1 cellular context compared by ENCODE assay signal in the genomic region with DNA sequence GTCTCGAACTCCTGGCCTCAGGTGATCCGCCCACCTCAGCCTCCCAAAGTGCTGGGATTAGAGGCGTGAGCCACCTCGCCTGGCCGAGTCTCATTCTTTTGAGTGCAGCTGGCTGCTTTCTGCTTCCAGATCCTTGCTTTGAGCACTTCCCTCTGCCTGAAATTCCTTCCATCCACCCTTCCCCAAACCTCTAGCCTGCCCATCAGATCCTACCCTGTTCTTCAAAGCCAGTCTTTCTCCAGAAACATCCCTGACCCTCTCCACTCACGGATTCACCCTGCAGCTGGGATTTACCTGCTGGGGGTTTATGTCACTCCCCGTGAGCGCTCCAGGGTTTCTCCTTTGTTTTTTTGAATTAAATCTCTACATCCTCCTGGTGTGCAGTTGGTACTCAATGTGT.
TF ChIP-seq lines count a peak whose summit lies in the region.

No MANE protein-coding gene starts in this region.

TF ChIP-seq in GM23338, 12 proteins besides CTCF, POLR2A, EP300 and RAD21 (continued from another document):
- TF ChIP-seq, protein P1, sequence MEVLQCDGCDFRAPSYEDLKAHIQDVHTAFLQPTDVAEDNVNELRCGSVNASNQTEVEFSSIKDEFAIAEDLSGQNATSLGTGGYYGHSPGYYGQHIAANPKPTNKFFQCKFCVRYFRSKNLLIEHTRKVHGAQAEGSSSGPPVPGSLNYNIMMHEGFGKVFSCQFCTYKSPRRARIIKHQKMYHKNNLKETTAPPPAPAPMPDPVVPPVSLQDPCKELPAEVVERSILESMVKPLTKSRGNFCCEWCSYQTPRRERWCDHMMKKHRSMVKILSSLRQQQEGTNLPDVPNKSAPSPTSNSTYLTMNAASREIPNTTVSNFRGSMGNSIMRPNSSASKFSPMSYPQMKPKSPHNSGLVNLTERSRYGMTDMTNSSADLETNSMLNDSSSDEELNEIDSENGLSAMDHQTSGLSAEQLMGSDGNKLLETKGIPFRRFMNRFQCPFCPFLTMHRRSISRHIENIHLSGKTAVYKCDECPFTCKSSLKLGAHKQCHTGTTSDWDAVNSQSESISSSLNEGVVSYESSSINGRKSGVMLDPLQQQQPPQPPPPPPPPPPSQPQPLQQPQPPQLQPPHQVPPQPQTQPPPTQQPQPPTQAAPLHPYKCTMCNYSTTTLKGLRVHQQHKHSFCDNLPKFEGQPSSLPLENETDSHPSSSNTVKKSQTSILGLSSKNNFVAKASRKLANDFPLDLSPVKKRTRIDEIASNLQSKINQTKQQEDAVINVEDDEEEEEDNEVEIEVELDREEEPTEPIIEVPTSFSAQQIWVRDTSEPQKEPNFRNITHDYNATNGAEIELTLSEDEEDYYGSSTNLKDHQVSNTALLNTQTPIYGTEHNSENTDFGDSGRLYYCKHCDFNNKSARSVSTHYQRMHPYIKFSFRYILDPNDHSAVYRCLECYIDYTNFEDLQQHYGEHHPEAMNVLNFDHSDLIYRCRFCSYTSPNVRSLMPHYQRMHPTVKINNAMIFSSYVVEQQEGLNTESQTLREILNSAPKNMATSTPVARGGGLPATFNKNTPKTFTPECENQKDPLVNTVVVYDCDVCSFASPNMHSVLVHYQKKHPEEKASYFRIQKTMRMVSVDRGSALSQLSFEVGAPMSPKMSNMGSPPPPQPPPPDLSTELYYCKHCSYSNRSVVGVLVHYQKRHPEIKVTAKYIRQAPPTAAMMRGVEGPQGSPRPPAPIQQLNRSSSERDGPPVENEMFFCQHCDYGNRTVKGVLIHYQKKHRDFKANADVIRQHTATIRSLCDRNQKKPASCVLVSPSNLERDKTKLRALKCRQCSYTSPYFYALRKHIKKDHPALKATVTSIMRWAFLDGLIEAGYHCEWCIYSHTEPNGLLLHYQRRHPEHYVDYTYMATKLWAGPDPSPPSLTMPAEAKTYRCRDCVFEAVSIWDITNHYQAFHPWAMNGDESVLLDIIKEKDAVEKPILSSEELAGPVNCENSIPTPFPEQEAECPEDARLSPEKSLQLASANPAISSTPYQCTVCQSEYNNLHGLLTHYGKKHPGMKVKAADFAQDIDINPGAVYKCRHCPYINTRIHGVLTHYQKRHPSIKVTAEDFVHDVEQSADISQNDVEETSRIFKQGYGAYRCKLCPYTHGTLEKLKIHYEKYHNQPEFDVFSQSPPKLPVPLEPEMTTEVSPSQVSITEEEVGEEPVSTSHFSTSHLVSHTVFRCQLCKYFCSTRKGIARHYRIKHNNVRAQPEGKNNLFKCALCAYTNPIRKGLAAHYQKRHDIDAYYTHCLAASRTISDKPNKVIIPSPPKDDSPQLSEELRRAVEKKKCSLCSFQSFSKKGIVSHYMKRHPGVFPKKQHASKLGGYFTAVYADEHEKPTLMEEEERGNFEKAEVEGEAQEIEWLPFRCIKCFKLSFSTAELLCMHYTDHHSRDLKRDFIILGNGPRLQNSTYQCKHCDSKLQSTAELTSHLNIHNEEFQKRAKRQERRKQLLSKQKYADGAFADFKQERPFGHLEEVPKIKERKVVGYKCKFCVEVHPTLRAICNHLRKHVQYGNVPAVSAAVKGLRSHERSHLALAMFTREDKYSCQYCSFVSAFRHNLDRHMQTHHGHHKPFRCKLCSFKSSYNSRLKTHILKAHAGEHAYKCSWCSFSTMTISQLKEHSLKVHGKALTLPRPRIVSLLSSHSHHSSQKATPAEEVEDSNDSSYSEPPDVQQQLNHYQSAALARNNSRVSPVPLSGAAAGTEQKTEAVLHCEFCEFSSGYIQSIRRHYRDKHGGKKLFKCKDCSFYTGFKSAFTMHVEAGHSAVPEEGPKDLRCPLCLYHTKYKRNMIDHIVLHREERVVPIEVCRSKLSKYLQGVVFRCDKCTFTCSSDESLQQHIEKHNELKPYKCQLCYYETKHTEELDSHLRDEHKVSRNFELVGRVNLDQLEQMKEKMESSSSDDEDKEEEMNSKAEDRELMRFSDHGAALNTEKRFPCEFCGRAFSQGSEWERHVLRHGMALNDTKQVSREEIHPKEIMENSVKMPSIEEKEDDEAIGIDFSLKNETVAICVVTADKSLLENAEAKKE (CRISPR knock-in tag; IDR thresholded peaks at IDR 0.05), result no peak
